ENCODE assay signal across 17 cellular contexts in the genomic region with DNA sequence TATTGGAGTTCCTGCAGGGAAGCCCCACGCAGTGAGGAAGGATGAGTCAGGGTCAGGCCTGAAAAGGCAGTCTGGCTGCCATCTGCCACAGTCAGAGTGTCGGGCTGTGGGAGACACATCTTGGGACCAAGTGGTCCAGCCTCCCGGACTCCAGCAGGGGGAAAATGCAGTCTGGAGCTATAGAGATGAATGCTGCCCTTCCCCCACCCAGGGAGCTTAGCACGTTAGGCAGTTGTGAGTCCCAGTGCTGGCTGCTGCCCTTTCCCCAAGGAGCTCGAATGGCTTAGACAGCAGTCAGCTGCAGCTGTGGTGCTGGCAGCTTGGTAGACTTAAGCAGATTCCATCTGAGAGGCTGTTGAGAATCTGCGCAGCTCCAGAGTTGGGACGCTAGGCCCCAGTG. TPM values are rescaled to one million over a fixed set of nuclear protein-coding genes. Genes with fewer than 3 reads are reported as not detected.
DNase-seq lines count a peak whose midpoint lies in the region; ATAC-seq, FAIRE-seq and TF ChIP-seq lines count a peak whose summit lies in the region.
"Had no signal": no experiment of that assay in that cellular context is flagged by ENCODE, and none has a peak within 500 bp of the region (broad histone marks: within the 10 kb centered on the region; RNA-seq: fewer than 3 reads in every experiment).

No MANE protein-coding gene starts in this region.

- ATAC-seq in left cardiac atrium: peak; percentile 23 to 85
- no peak for ATAC-seq in upper lobe of right lung

- H3K9me3 ChIP-seq in A673 (ENCODE audit: low read depth, low read length, poor library complexity, severe bottlenecking): no peaks in the 10 kb centered on the region
- H3K9me3 ChIP-seq in upper lobe of right lung: no peaks in the 10 kb centered on the region
- H3K9me3 ChIP-seq: esophagus muscularis mucosa had no signal

- peak; percentile 43 for FAIRE-seq in H54 (lab: Jason Lieb, UNC)

- TF ChIP-seq POLR2A in H54 (IDR thresholded peaks at IDR 0.05; ENCODE audit: low read depth, low read length): no peak

- no peak overlapping the region for H3K27ac ChIP-seq in A673 (ENCODE audit: low read depth, low read length, poor library complexity, severe bottlenecking)
- no peak overlapping the region for H3K27ac ChIP-seq in brain microvascular endothelial cell
- H3K27ac ChIP-seq in upper lobe of right lung: no peak overlapping the region
- H3K27ac ChIP-seq: esophagus muscularis mucosa, VCaP had no signal

- H3K4me3 ChIP-seq in A673 (ENCODE audit: low read depth, low read length, poor library complexity, severe bottlenecking): no peak overlapping the region
- no peak overlapping the region for H3K4me3 ChIP-seq in brain microvascular endothelial cell (ENCODE audit: low read depth, low read length)
- H3K4me3 ChIP-seq in upper lobe of right lung: no peak overlapping the region
- H3K4me3 ChIP-seq: esophagus muscularis mucosa had no signal

- CTCF ChIA-PET in A673 (lab: Charles Lee): interaction anchor here (0.5 to 0.7 kb wide), 2 partner anchors 178 to 290 kb away, joined by 4 to 9 read pairs; no protein-coding TSS in a partner anchor

- H3K27me3 ChIP-seq in A673 (replicated peaks; ENCODE audit: insufficient read depth, low read depth, low read length, poor library complexity) (no peaks in the 10 kb centered on the region), brain microvascular endothelial cell (replicated peaks) (no peaks in the 10 kb centered on the region), upper lobe of right lung (no peaks in the 10 kb centered on the region)

- TF ChIP-seq CTCF in A673 (conservative IDR thresholded peaks at IDR 0.05; ENCODE audit: low read depth, low read length): no peak
- peak; percentile 14 for TF ChIP-seq CTCF in brain microvascular endothelial cell (IDR thresholded peaks at IDR 0.05; ENCODE audit: low read depth, low read length, missing control alignments)
- TF ChIP-seq CTCF in upper lobe of right lung (IDR thresholded peaks at IDR 0.05): no peak

- intact Hi-C loops in A673 (cut with micrococcal nuclease; ENCODE audit: unreplicated experiment) (loop anchor here (2.0 to 5.0 kb wide), 2 partner anchors 384 to 397 kb away; no protein-coding TSS in a partner anchor), left cardiac atrium (cut with DNase I) (loop anchor here (5.0 to 10.0 kb wide), 2 partner anchors 289 to 291 kb away; no protein-coding TSS in a partner anchor), upper lobe of right lung (cut with DNase I) (loop anchor here (10.0 kb wide), 2 partner anchors 301 to 391 kb away; no protein-coding TSS in a partner anchor)

- DNase-seq in A673 (ENCODE audit: low spot score) (peak; percentile 58), H54 (ENCODE audit: insufficient read length, low spot score) (no peak), brain microvascular endothelial cell (peak; percentile 20), left cardiac atrium (peak; percentile 34), SIG-M5 treated with dmso at 0.1 percent for 504 hours (lab: John Stamatoyannopoulos, UW; ENCODE audit: unreplicated experiment) (no peak), NK-92 (lab: John Stamatoyannopoulos, UW; ENCODE audit: unreplicated experiment) (no peak), upper lobe of right lung (no peak), NCI-H2196 treated with DMSO at 0.1 percent for 48 hours (lab: John Stamatoyannopoulos, UW; ENCODE audit: unreplicated experiment) (no peak)
- DNase-seq: activated CD8-positive, alpha-beta memory T cell treated with anti-CD3 and anti-CD28 coated beads for 24 hours; activated effector memory CD4-positive, alpha-beta T cell treated with Interleukin-2 at 50 U/mL for 16 hours; hypothalamus; KBM-7; naive B cell; NCI-H1105 treated with DMSO at 0.1 percent for 48 hours; NCI-H226 had no signal

- H3K4me1 ChIP-seq in A673 (ENCODE audit: insufficient read depth, low read length, poor library complexity, severe bottlenecking) (no peaks in the 10 kb centered on the region), upper lobe of right lung (peaks cover 5% of the 10 kb centered on the region)
- H3K4me1 ChIP-seq: esophagus muscularis mucosa had no signal

- H3K36me3 ChIP-seq in A673 (ENCODE audit: insufficient read depth, low read length, poor library complexity, severe bottlenecking) (no peaks in the 10 kb centered on the region), brain microvascular endothelial cell (replicated peaks) (no peaks in the 10 kb centered on the region), upper lobe of right lung (no peaks in the 10 kb centered on the region)
- H3K36me3 ChIP-seq: esophagus muscularis mucosa had no signal

- POLR2A ChIA-PET in A673 (lab: Charles Lee; ENCODE audit: low non-redundant PET): no interaction called here

- in situ Hi-C loops in brain microvascular endothelial cell (cut with HindIII; ENCODE audit: low pct_ligation_motif_present, low sequenced_read_pairs): no loop called here

- no TSS peak for BruUV-seq in A673 (replicated peaks; lab: Mats Ljungman, UMichigan)

RNA-seq across cellular contexts. Expression of a gene that starts 8.2 kb away (rescaled TPM):
- total RNA-seq in A673 (2021): 0.24 and 0.42 TPM in 2 replicates
- under 1 TPM; 0.21 to 0.65 TPM for total RNA-seq in left cardiac atrium
- 0.32 TPM for total RNA-seq in upper lobe of right lung

RNA-seq across cellular contexts. Expression of a gene that starts 29.7 kb away (rescaled TPM):
- total RNA-seq in A673 (2021): 0.09 and 0.19 TPM in 2 replicates
- total RNA-seq in left cardiac atrium: 1 to 10 TPM; 2.1 to 2.5 TPM
- 7.9 TPM for total RNA-seq in upper lobe of right lung

Comparison
In these comparisons a context has a peak if more than half of its experiments do, and no peak if none do; other contexts are left out.
1. DNase-seq: peak in A673 (single experiment), brain microvascular endothelial cell (single experiment) and left cardiac atrium (single experiment); none in H54 (single experiment), SIG-M5 treated with dmso at 0.1 percent for 504 hours (single experiment), NK-92 (single experiment), upper lobe of right lung (single experiment) and NCI-H2196 treated with DMSO at 0.1 percent for 48 hours (single experiment).